18 cellular contexts compared by ENCODE assay signal in genomic region chr10:111131168-111131799, GRCh38. TPM values are rescaled to one million over a fixed set of nuclear protein-coding genes. Genes with fewer than 3 reads are reported as not detected.
"Had no signal": no experiment of that assay in that cellular context is flagged by ENCODE, and none has a peak within 500 bp of the region (broad histone marks: within the 10 kb centered on the region; RNA-seq: fewer than 3 reads in every experiment).

No MANE protein-coding gene starts in this region.

- H3K36me3 ChIP-seq: lower lobe of right lung, thoracic aorta, vagina had no signal

- H3K27me3 ChIP-seq: vagina had no signal

- H3K4me3 ChIP-seq: lower lobe of right lung, thoracic aorta, vagina had no signal

- ATAC-seq: activated naive CD4-positive, alpha-beta T cell treated with anti-CD3 and anti-CD28 coated beads, Interleukin-2, amount 50 U/mL, for 72 hours; lower lobe of right lung; natural killer cell had no signal

- DNase-seq: activated CD4-positive, alpha-beta T cell treated with anti-CD3 and anti-CD28 coated beads, Interleukin-2, amount 50 U/mL, for 1 hour; activated T-cell treated with anti-CD3 and anti-CD28 coated beads, Interleukin-2, amount 50 U/mL, for 1 hour; amniotic stem cell; effector memory CD4-positive, alpha-beta T cell; hippocampal formation; lower lobe of right lung; natural killer cell; stimulated activated CD4-positive, alpha-beta T cell treated with anti-CD3 and anti-CD28 coated beads, Interleukin-15, amount 100 ng/mL, for 24 hours; stimulated activated CD4-positive, alpha-beta T cell treated with anti-CD3 and anti-CD28 coated beads, Interleukin-4, amount 100 ng/mL, for 24 hours had no signal

- H3K36me3 Mint-ChIP-seq: activated naive CD4-positive, alpha-beta T cell treated with anti-CD3 and anti-CD28 coated beads, Interleukin-2, amount 50 U/mL, for 72 hours; brain; natural killer cell had no signal

- H3K4me1 Mint-ChIP-seq: brain; central memory CD8-positive, alpha-beta T cell; natural killer cell had no signal

- H3K27ac Mint-ChIP-seq: activated naive CD4-positive, alpha-beta T cell treated with anti-CD3 and anti-CD28 coated beads, Interleukin-2, amount 50 U/mL, for 72 hours; brain; natural killer cell; stimulated activated naive CD8-positive, alpha-beta T cell treated with anti-CD3 and anti-CD28 coated beads, Interleukin-15, Interleukin-2, amounts not matched to agents 100 ng/mL and 50 ng/mL, for 24 hours; T-helper 1 cell treated with Interleukin-12 subunit alpha and Interleukin-12 subunit beta and Interleukin-4 antibody, amounts not matched to agents 30 μg/mL and 1 μg/mL, for 36 hours had no signal

- H3K4me3 Mint-ChIP-seq: brain; central memory CD8-positive, alpha-beta T cell; natural killer cell; stimulated activated naive CD8-positive, alpha-beta T cell treated with anti-CD3 and anti-CD28 coated beads, Interleukin-15, Interleukin-2, amounts not matched to agents 100 ng/mL and 50 ng/mL, for 24 hours; T-helper 1 cell treated with Interleukin-12 subunit alpha and Interleukin-12 subunit beta and Interleukin-4 antibody, amounts not matched to agents 30 μg/mL and 1 μg/mL, for 36 hours had no signal

- H3K9me3 Mint-ChIP-seq: activated naive CD4-positive, alpha-beta T cell treated with anti-CD3 and anti-CD28 coated beads, Interleukin-2, amount 50 U/mL, for 72 hours; central memory CD8-positive, alpha-beta T cell; natural killer cell; stimulated activated naive CD8-positive, alpha-beta T cell treated with anti-CD3 and anti-CD28 coated beads, Interleukin-15, Interleukin-2, amounts not matched to agents 100 ng/mL and 50 ng/mL, for 24 hours; T-helper 1 cell treated with Interleukin-12 subunit alpha and Interleukin-12 subunit beta and Interleukin-4 antibody, amounts not matched to agents 30 μg/mL and 1 μg/mL, for 36 hours had no signal

- H3K4me1 ChIP-seq: lower lobe of right lung, vagina had no signal

- H3K27ac ChIP-seq: epithelial cell of prostate, lower lobe of right lung, thoracic aorta, vagina had no signal

- H3K9me3 ChIP-seq: lower lobe of right lung, thoracic aorta, vagina had no signal

RNA-seq across cellular contexts. Expression of gene ADRA2A, which starts 54.5 kb away (rescaled TPM):
- total RNA-seq: activated naive CD4-positive, alpha-beta T cell treated with anti-CD3 and anti-CD28 coated beads, Interleukin-2, amount 50 U/mL, for 72 hours; kidney epithelial cell had no signal
